ENCODE assay signal across 1 cellular context in genomic region chr4:92519727-92520126, GRCh38.
TF ChIP-seq lines count a peak whose summit lies in the region.

No MANE protein-coding gene starts in this region.

TF ChIP-seq in WTC11, 78 proteins besides CTCF, POLR2A, EP300 and RAD21 (continued from another document):
- TF ChIP-seq, protein P1, sequence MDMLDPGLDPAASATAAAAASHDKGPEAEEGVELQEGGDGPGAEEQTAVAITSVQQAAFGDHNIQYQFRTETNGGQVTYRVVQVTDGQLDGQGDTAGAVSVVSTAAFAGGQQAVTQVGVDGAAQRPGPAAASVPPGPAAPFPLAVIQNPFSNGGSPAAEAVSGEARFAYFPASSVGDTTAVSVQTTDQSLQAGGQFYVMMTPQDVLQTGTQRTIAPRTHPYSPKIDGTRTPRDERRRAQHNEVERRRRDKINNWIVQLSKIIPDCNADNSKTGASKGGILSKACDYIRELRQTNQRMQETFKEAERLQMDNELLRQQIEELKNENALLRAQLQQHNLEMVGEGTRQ (CRISPR knock-in tag; IDR thresholded peaks at IDR 0.05): no peak
- TF ChIP-seq RELA (CRISPR knock-in tag; IDR thresholded peaks at IDR 0.05; ENCODE audit: borderline replicate concordance): no peak
- TF ChIP-seq, protein P2, sequence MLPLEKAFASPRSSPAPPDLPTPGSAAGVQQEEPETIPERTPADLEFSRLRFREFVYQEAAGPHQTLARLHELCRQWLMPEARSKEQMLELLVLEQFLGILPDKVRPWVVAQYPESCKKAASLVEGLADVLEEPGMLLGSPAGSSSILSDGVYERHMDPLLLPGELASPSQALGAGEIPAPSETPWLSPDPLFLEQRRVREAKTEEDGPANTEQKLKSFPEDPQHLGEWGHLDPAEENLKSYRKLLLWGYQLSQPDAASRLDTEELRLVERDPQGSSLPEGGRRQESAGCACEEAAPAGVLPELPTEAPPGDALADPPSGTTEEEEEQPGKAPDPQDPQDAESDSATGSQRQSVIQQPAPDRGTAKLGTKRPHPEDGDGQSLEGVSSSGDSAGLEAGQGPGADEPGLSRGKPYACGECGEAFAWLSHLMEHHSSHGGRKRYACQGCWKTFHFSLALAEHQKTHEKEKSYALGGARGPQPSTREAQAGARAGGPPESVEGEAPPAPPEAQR (CRISPR knock-in tag; IDR thresholded peaks at IDR 0.05): no peak
